In genomic region chr4:21790437-21791029, GRCh38 we compare ENCODE assay signal across 9 cellular contexts.
DNase-seq lines count a peak whose midpoint lies in the region; ATAC-seq and TF ChIP-seq lines count a peak whose summit lies in the region.
"Had no signal": no experiment of that assay in that cellular context is flagged by ENCODE, and none has a peak within 500 bp of the region (broad histone marks: within the 10 kb centered on the region; RNA-seq: fewer than 3 reads in every experiment).

No MANE protein-coding gene starts in this region.

- no peak for TF ChIP-seq EP300 in esophagus muscularis mucosa (IDR thresholded peaks at IDR 0.05)

- H3K9me3 ChIP-seq in esophagus muscularis mucosa, result no peaks in the 10 kb centered on the region
- no peaks in the 10 kb centered on the region for H3K9me3 ChIP-seq in smooth muscle cell (replicated peaks; ENCODE audit: low read depth)
- H3K9me3 ChIP-seq: neutrophil had no signal

- ATAC-seq in HG03469 (IDR thresholded peaks at IDR 0.05; ENCODE audit: unreplicated experiment), result no peak

- no peak overlapping the region for H3K9ac ChIP-seq in smooth muscle cell (ENCODE audit: low read depth)

- H3K79me2 ChIP-seq in smooth muscle cell (ENCODE audit: low read depth), result no peaks in the 10 kb centered on the region

- H3K4me2 ChIP-seq in smooth muscle cell, result peak overlapping the region; percentile 40

- H3K36me3 ChIP-seq in esophagus muscularis mucosa, result no peaks in the 10 kb centered on the region
- no peaks in the 10 kb centered on the region for H3K36me3 ChIP-seq in smooth muscle cell (ENCODE audit: low read depth)
- H3K36me3 ChIP-seq: neutrophil had no signal

- TF ChIP-seq CTCF in esophagus muscularis mucosa (IDR thresholded peaks at IDR 0.05) (peak in 2 of 3 experiments; percentile 42 to 50), smooth muscle cell (IDR thresholded peaks at IDR 0.05; ENCODE audit: borderline replicate concordance, insufficient read depth, poor library complexity, severe bottlenecking) (peak; percentile 77)

- H3F3A ChIP-seq in smooth muscle cell (ENCODE audit: low read depth), result no peaks in the 10 kb centered on the region

- H4K20me1 ChIP-seq in smooth muscle cell (ENCODE audit: low read depth), result no peaks in the 10 kb centered on the region

- DNase-seq in NCI-H526 (lab: John Stamatoyannopoulos, UW), result peak; percentile 3 to 56
- DNase-seq in NCI-H526 treated with DMSO at 0.1 percent for 48 hours (lab: John Stamatoyannopoulos, UW), result no peak
- peak; percentile 18 for DNase-seq in NCI-H69 (lab: John Stamatoyannopoulos, UW)
- DNase-seq in esophagus muscularis mucosa (ENCODE audit: extremely low spot score), result no peak
- no peak for DNase-seq in smooth muscle cell (lab: John Stamatoyannopoulos, UW; ENCODE audit: unreplicated experiment)
- DNase-seq in GM19240 (ENCODE audit: insufficient read length, low spot score), result no peak
- no peak for DNase-seq in NCI-H2029 (lab: John Stamatoyannopoulos, UW)

- no peak overlapping the region for H2AFZ ChIP-seq in smooth muscle cell (ENCODE audit: low read depth)

- H3K4me1 ChIP-seq in esophagus muscularis mucosa (no peaks in the 10 kb centered on the region), smooth muscle cell (ENCODE audit: low read depth) (peaks cover 6% of the 10 kb centered on the region)

- intact Hi-C loops in esophagus muscularis mucosa (cut with DNase I), result no loop called here

- no peak for TF ChIP-seq POLR2A in esophagus muscularis mucosa (IDR thresholded peaks at IDR 0.05; ENCODE audit: low read depth)

- H3K27ac ChIP-seq in esophagus muscularis mucosa (replicated peaks in 1 of 4) (no peak overlapping the region), smooth muscle cell (ENCODE audit: low read depth) (peak overlapping the region; percentile 89)
- H3K27ac ChIP-seq: neutrophil had no signal

- H3K27me3 ChIP-seq in esophagus muscularis mucosa (no peaks in the 10 kb centered on the region), smooth muscle cell (ENCODE audit: low read depth) (no peaks in the 10 kb centered on the region)
- H3K27me3 ChIP-seq: neutrophil had no signal

- 46% methylated on average over 4 of the region's 4 CpGs for WGBS in esophagus muscularis mucosa
- WGBS in smooth muscle cell (ENCODE audit: low lambda C conversion rate), result 17% methylated on average over 4 of the region's 4 CpGs

- H3K4me3 ChIP-seq in esophagus muscularis mucosa, result no peak overlapping the region
- H3K4me3 ChIP-seq in smooth muscle cell, result no peak overlapping the region

Comparison
In these comparisons a context has a peak if more than half of its experiments do, and no peak if none do; other contexts are left out.
1. DNase-seq: peak in NCI-H526 (2 of 2) and NCI-H69 (single experiment); none in NCI-H526 treated with DMSO at 0.1 percent for 48 hours (single experiment), esophagus muscularis mucosa (single experiment), smooth muscle cell (single experiment), GM19240 (single experiment) and NCI-H2029 (single experiment).